ENCODE assay signal across 16 cellular contexts in the genomic region with DNA sequence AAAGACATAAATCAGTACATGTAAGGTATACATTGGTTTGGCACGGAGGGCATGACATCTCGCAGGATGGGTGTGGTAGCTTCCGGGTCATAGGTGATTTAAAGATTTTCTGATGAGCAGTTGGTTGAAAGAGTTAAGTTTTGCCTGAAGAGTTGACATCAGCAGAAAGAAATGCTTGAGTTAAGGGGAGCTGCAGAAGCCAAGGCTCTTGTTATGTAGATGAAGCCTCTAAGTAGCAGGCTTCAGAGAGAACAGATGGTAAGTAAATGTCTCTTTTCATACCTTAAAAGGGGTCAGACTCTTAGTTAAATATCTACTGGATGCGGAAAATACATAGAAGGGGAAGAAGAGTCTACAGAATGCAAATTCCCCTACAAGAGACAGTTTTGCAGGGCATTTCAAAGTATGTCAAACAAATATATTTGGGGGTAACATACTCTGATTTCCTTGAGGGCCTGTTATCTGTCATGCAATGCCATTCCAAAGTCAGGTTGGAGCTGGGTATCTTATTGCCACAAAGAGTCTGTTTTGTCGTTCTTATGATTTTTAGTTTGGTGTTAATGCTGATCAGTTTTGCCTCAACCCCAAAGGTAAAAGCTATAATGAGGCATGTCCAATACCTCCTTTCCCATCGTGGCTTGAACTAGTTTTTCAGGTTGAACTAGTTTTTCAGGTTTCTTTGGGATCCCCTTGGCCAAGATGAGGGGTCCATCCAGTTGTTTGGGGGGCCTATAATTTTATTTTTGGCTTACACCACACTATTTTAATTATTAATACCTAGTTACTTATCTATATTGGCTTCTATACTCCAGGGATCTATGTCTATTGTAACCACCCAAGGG.
"Had no signal": no experiment of that assay in that cellular context is flagged by ENCODE, and none has a peak within 500 bp of the region (broad histone marks: within the 10 kb centered on the region; RNA-seq: fewer than 3 reads in every experiment).

No MANE protein-coding gene starts in this region.

- H3K4me3 ChIP-seq: ascending aorta, coronary artery, gastrocnemius medialis, right lobe of liver, spleen, transverse colon had no signal

- H3K4me1 ChIP-seq: ascending aorta, gastrocnemius medialis, right lobe of liver, transverse colon had no signal

- H3K4me1 Mint-ChIP-seq: naive thymus-derived CD8-positive, alpha-beta T cell had no signal

- H3K36me3 Mint-ChIP-seq: stimulated activated memory B cell treated with anti-CD40 and anti-IgM and Interleukin-4, amounts not matched to agents 10 μg/mL and 1 μg/mL and 100 μg/mL, for 72 hours had no signal

- H3K4me3 Mint-ChIP-seq: activated T-cell treated with anti-CD3 and anti-CD28 coated beads, Interleukin-2, amount 50 U/mL, for 4 hours; naive thymus-derived CD8-positive, alpha-beta T cell; stimulated activated memory B cell treated with anti-CD40 and anti-IgM and Interleukin-4, amounts not matched to agents 10 μg/mL and 1 μg/mL and 100 μg/mL, for 72 hours had no signal

- H3K27me3 ChIP-seq: ascending aorta, gastrocnemius medialis, right lobe of liver, spleen, transverse colon had no signal

- DNase-seq: activated CD4-positive, alpha-beta T cell treated with anti-CD3 and anti-CD28 coated beads for 1 hour; activated CD4-positive, alpha-beta T cell treated with anti-CD3 and anti-CD28 coated beads, Interleukin-2, amount 50 U/mL, for 48 hours; activated gamma-delta T cell treated with Interleukin-2 at 50 U/mL for 16 hours; activated T-cell treated with anti-CD3 and anti-CD28 coated beads, Interleukin-2, amount 50 U/mL, for 4 hours; effector CD4-positive, alpha-beta T cell; gastrocnemius medialis; naive thymus-derived CD8-positive, alpha-beta T cell; posterior cingulate gyrus; right lobe of liver; spleen; stimulated activated CD4-positive, alpha-beta T cell treated with anti-CD3 and anti-CD28 coated beads, Interleukin-1b, Interleukin-23, amount 100 ng/mL, for 48 hours; transverse colon had no signal

- H3K27ac ChIP-seq: ascending aorta, coronary artery, gastrocnemius medialis, neutrophil, right lobe of liver, spleen, transverse colon had no signal

- H3K36me3 ChIP-seq: ascending aorta, gastrocnemius medialis, neutrophil, right lobe of liver, spleen, transverse colon had no signal

- H3K9me3 ChIP-seq: ascending aorta, gastrocnemius medialis, neutrophil, right lobe of liver, spleen, transverse colon had no signal

- H3K9me3 Mint-ChIP-seq: stimulated activated memory B cell treated with anti-CD40 and anti-IgM and Interleukin-4, amounts not matched to agents 10 μg/mL and 1 μg/mL and 100 μg/mL, for 72 hours had no signal

- H3K27ac Mint-ChIP-seq: naive thymus-derived CD8-positive, alpha-beta T cell; stimulated activated memory B cell treated with anti-CD40 and anti-IgM and Interleukin-4, amounts not matched to agents 10 μg/mL and 1 μg/mL and 100 μg/mL, for 72 hours had no signal

- ATAC-seq: activated T-cell treated with anti-CD3 and anti-CD28 coated beads, Interleukin-2, amount 50 U/mL, for 4 hours; gastrocnemius medialis; naive thymus-derived CD8-positive, alpha-beta T cell; right lobe of liver had no signal
